Comparison of ENCODE assay signal across 1 cellular context in the genomic region with DNA sequence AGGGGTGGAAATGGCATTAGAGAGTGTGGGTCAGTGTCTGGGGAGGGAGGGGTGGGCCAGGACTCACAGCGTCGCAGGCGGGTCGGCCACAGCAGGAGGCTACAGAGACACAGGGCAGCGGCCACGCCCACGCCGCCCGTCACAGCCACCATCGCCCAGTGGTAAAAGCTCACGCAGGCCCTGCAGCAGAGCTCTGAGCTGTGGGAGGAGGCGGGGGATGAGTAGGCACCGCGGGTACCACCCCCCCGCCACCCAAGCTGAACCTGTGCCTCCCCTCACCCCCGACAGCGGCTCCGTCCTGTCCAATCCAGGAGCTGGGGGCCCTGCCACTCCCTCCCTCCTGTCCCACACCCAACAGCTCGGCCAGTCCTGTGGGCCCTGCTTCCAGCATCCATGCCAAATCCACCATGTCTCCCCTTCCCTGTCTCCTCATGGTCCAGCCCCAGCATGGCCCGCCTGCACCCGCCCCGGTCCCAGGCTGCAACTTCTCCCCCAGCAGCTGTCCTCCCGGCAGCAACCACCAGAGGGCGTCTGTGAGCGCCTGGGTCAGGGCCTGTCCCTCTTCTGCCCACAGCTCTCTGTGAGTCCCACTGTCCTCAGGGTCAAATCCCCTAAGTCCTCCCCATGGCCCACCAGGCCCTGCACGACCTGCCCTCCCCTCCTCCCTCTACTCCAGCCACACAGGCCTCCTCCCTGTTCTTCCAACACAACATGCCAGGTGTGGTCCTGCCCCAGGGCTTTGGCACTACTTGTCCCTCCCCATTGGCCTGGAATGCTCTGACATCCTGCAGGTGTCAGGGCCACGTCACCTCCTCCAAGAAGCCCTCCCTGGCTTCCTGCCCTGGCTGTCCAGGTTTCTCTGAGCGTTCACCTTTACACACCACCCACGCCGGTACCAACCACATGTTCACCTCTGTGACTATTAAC.
TF ChIP-seq lines count a peak whose summit lies in the region.

No MANE protein-coding gene starts in this region.

TF ChIP-seq in GM12878, 131 proteins besides CTCF, POLR2A, EP300 and RAD21:
- TF ChIP-seq CREB1 (IDR thresholded peaks at IDR 0.05; ENCODE audit: low read depth) (0 out of 2 replicates have a peak, but pooled peaks have one; percentile 30), TCF12 (IDR thresholded peaks at IDR 0.05; ENCODE audit: low read depth, low read length) (0 out of 2 replicates have a peak, but pooled peaks have one; percentile 59), GABPA (IDR thresholded peaks at IDR 0.05; ENCODE audit: low read depth) (no peak), KAT2A (conservative IDR thresholded peaks at IDR 0.05; ENCODE audit: control insufficient read depth, low read depth, low read length) (no peak), HDGF (IDR thresholded peaks at IDR 0.05) (peak; percentile 81), NFIC (IDR thresholded peaks at IDR 0.05; ENCODE audit: low read depth, low read length) (no peak), POU2F2 (IDR thresholded peaks at IDR 0.05; ENCODE audit: borderline replicate concordance, low read depth, low read length) (peak; percentile 37; the same call in 1 of the 3 replicates), TCF3 (IDR thresholded peaks at IDR 0.05; ENCODE audit: borderline replicate concordance, insufficient read depth, low read depth, low read length) (0 out of 2 replicates have a peak, but pooled peaks have one; percentile 48), NR2F1 (conservative IDR thresholded peaks at IDR 0.05) (peak; percentile 53; the same call in 1 of the 2 replicates), RUNX3 (IDR thresholded peaks at IDR 0.05; ENCODE audit: low read length) (peak; percentile 26; the same call in 1 of the 2 replicates), YY1 (IDR thresholded peaks at IDR 0.05; ENCODE audit: low read depth, low read length) (peak; percentile 43; the same call in 1 of the 2 replicates), SMC3 (IDR thresholded peaks at IDR 0.05; ENCODE audit: borderline replicate concordance, low read length) (peak; percentile 81), DPF2 (IDR thresholded peaks at IDR 0.05) (no peak)
- TF ChIP-seq, protein P1, sequence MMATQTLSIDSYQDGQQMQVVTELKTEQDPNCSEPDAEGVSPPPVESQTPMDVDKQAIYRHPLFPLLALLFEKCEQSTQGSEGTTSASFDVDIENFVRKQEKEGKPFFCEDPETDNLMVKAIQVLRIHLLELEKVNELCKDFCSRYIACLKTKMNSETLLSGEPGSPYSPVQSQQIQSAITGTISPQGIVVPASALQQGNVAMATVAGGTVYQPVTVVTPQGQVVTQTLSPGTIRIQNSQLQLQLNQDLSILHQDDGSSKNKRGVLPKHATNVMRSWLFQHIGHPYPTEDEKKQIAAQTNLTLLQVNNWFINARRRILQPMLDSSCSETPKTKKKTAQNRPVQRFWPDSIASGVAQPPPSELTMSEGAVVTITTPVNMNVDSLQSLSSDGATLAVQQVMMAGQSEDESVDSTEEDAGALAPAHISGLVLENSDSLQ (IDR thresholded peaks at IDR 0.05): peak; percentile 44; the same call in 1 of the 2 replicates
